In genomic region chr6:118708736-118709135, GRCh38 we compare ENCODE assay signal across 8 cellular contexts. TPM values are rescaled to one million over a fixed set of nuclear protein-coding genes. Genes with fewer than 3 reads are reported as not detected.
DNase-seq lines count a peak whose midpoint lies in the region; ATAC-seq, FAIRE-seq and TF ChIP-seq lines count a peak whose summit lies in the region.

No MANE protein-coding gene starts in this region.

- no peak for FAIRE-seq in HepG2 (lab: Jason Lieb, UNC)

- no peak for DNase-seq in HepG2 (ENCODE audit: low spot score)
- no peak for DNase-seq in SJCRH30
- DNase-seq in fibroblast of the conjunctiva (ENCODE audit: low read depth) = peak; percentile 23
- DNase-seq in DMS53 treated with DMSO at 0.1 percent for 48 hours (lab: John Stamatoyannopoulos, UW; ENCODE audit: unreplicated experiment) = no peak
- no peak for DNase-seq in NCI-H1694 (lab: John Stamatoyannopoulos, UW)
- DNase-seq in RKO (ENCODE audit: low spot score) = no peak

- no peak for TF ChIP-seq EP300 in HepG2 (IDR thresholded peaks at IDR 0.05; ENCODE audit: low read depth in 2 of 2, low read length in 2 of 2)
- no peak for TF ChIP-seq EP300 in HepG2 (CRISPR knock-in tag; IDR thresholded peaks at IDR 0.05; ENCODE audit: borderline replicate concordance)

- peak overlapping the region in 1 of 2 donors; percentile 11 for H3K9ac ChIP-seq in liver (ENCODE audit: low read depth in 1 of 2, low read length in 2 of 2)
- H3K9ac ChIP-seq in HepG2 (ENCODE audit: insufficient read depth, low read depth, low read length) = no peak overlapping the region
- peak overlapping the region; percentile 8 to 21 for H3K9ac ChIP-seq in stomach smooth muscle (ENCODE audit: low read length in 2 of 2)

- H3K27me3 ChIP-seq in liver (ENCODE audit: control insufficient read depth in 4 of 4, insufficient read depth in 4 of 4, low read length in 3 of 4) (no peaks in the 10 kb centered on the region), HepG2 (ENCODE audit: control insufficient read depth in 1 of 2, insufficient read depth in 2 of 2, low read length in 2 of 2) (peaks cover 0 to 34% of the 10 kb centered on the region in 2 experiments; a peak in 2 of 5 replicates), SJCRH30 (no peaks in the 10 kb centered on the region), stomach smooth muscle (ENCODE audit: control insufficient read depth in 1 of 2, insufficient read depth in 2 of 2, low read length in 2 of 2) (no peaks in the 10 kb centered on the region)

- no peak overlapping the region for H3K4me2 ChIP-seq in HepG2 (ENCODE audit: low read depth, low read length)

- no peaks in the 10 kb centered on the region for H3K9me3 ChIP-seq in liver (ENCODE audit: control insufficient read depth in 4 of 4, low read length in 3 of 4)
- H3K9me3 ChIP-seq in HepG2 (ENCODE audit: low read length) = no peaks in the 10 kb centered on the region
- no peaks in the 10 kb centered on the region for H3K9me3 ChIP-seq in SJCRH30 (replicated peaks)
- H3K9me3 ChIP-seq in stomach smooth muscle (ENCODE audit: control insufficient read depth in 2 of 2, low read length in 2 of 2) = no peaks in the 10 kb centered on the region

- no peak for ATAC-seq in HepG2

- peak overlapping the region; percentile 58 to 68 for H3K27ac ChIP-seq in liver (ENCODE audit: low read depth in 1 of 2, low read length in 2 of 2)
- H3K27ac ChIP-seq in HepG2 (ENCODE audit: extremely low read length, insufficient read depth, low read length) = no peak overlapping the region
- peak overlapping the region; percentile 28 for H3K27ac ChIP-seq in SJCRH30
- H3K27ac ChIP-seq in stomach smooth muscle (ENCODE audit: low read length) = peak overlapping the region; percentile 43

- no TSS peak for BruUV-seq in HepG2 (replicated peaks; lab: Mats Ljungman, UMichigan)

- TF ChIP-seq POLR2A in HepG2 (IDR thresholded peaks at IDR 0.05; ENCODE audit: insufficient read depth in 1 of 2, low read depth in 2 of 2, low read length in 2 of 2) = no peak

- H3K4me3 ChIP-seq in liver (ENCODE audit: low read depth in 1 of 3, low read length in 3 of 3) (peak overlapping the region; percentile 15 to 37 (median 24)), HepG2 (replicated peaks in 1 of 3; ENCODE audit: insufficient read depth in 1 of 3, low read depth in 2 of 3, low read length in 3 of 3) (no peak overlapping the region), SJCRH30 (peak overlapping the region; percentile 56), stomach smooth muscle (ENCODE audit: low read length in 2 of 2) (peak overlapping the region; percentile 55 to 67)

- TF ChIP-seq RAD21 in liver (IDR thresholded peaks at IDR 0.05) (no peak), HepG2 (CRISPR knock-in tag; IDR thresholded peaks at IDR 0.05) (no peak)

- no peaks in the 10 kb centered on the region for H3K36me3 ChIP-seq in liver (ENCODE audit: control insufficient read depth in 4 of 4, insufficient read depth in 3 of 4, low read depth in 1 of 4, low read length in 3 of 4)
- H3K36me3 ChIP-seq in HepG2 (replicated peaks in 1 of 2; ENCODE audit: control insufficient read depth in 1 of 2, insufficient read depth in 2 of 2, low read length in 2 of 2) = no peaks in the 10 kb centered on the region
- no peaks in the 10 kb centered on the region for H3K36me3 ChIP-seq in SJCRH30
- no peaks in the 10 kb centered on the region for H3K36me3 ChIP-seq in stomach smooth muscle (ENCODE audit: control insufficient read depth in 2 of 2, insufficient read depth in 2 of 2, low read length in 2 of 2)

- no peaks in the 10 kb centered on the region for H3K79me2 ChIP-seq in HepG2 (ENCODE audit: insufficient read depth, low read length)

- CTCF ChIA-PET in HepG2 (lab: Yijun Ruan, JAX; ENCODE audit: low intra/inter-chr PET ratio, low total read pairs) = no interaction called here

- peaks cover 0 to 12% (median 3%) of the 10 kb centered on the region in 4 donors for H3K4me1 ChIP-seq in liver (ENCODE audit: control insufficient read depth in 4 of 4, insufficient read depth in 4 of 4, low read length in 3 of 4)
- no peaks in the 10 kb centered on the region for H3K4me1 ChIP-seq in HepG2 (ENCODE audit: insufficient read depth, low read length)
- H3K4me1 ChIP-seq in SJCRH30 = peaks cover 20% of the 10 kb centered on the region
- peaks cover 2% of the 10 kb centered on the region for H3K4me1 ChIP-seq in stomach smooth muscle (ENCODE audit: control insufficient read depth, insufficient read depth, low read length)

- WGBS in liver = 55% methylated on average over 5 of the region's 5 CpGs
- 21% methylated on average over 5 of the region's 5 CpGs for WGBS in HepG2 (ENCODE audit: low lambda C conversion rate)

- TF ChIP-seq CTCF in liver (IDR thresholded peaks at IDR 0.05; ENCODE audit: low read depth, low read length, missing input control) (no peak), HepG2 (CRISPR knock-in tag; IDR thresholded peaks at IDR 0.05) (no peak)

- in situ Hi-C loops in HepG2 (cut with HindIII; ENCODE audit: extremely low pct_ligation_motif_present, low pct_unique_long_range_greater_than_20kb) = no loop called here

- POLR2A ChIA-PET in HepG2 (lab: Yijun Ruan, JAX) = no interaction called here

- H4K20me1 ChIP-seq in HepG2 (ENCODE audit: insufficient read depth, low read length) = no peaks in the 10 kb centered on the region

- no peak overlapping the region for H2AFZ ChIP-seq in HepG2 (ENCODE audit: low read length)

- intact Hi-C loops in HepG2 (cut with micrococcal nuclease; ENCODE audit: unreplicated experiment) = no loop called here

TF ChIP-seq in liver, 16 proteins besides CTCF, POLR2A, EP300 and RAD21 (continues in another document):
- TF ChIP-seq HNF4G (IDR thresholded peaks at IDR 0.05) (no peak), GABPA (IDR thresholded peaks at IDR 0.05 in 1 of 2, conservative IDR thresholded peaks at IDR 0.05 in 1 of 2) (no peak)
- TF ChIP-seq, protein P1, sequence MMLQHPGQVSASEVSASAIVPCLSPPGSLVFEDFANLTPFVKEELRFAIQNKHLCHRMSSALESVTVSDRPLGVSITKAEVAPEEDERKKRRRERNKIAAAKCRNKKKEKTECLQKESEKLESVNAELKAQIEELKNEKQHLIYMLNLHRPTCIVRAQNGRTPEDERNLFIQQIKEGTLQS (IDR thresholded peaks at IDR 0.05) = no peak

TF ChIP-seq in HepG2, 621 proteins besides CTCF, POLR2A, EP300 and RAD21:
- TF ChIP-seq SP1 (IDR thresholded peaks at IDR 0.05) = no peak
- TF ChIP-seq SP1 (CRISPR knock-in tag; IDR thresholded peaks at IDR 0.05) = no peak
- no peak for TF ChIP-seq AGO2 (optimal IDR thresholded peaks at IDR 0.05; ENCODE audit: low read depth, low read length)
- TF ChIP-seq PHF5A (CRISPR knock-in tag; IDR thresholded peaks at IDR 0.05; ENCODE audit: low read depth, unreplicated experiment) = no peak
TF ChIP-seq in HepG2: peak in this region for 0.

RNA-seq across cellular contexts. Expression of gene CEP85L, which starts 57.3 kb away (rescaled TPM):
- 1 to 10 TPM; 2.9 to 6.4 TPM for total RNA-seq in liver
- polyA plus RNA-seq in liver = 1 to 10 TPM in 1 of 2 donors, under 1 TPM in 1; 0.40 to 1.8 TPM
- 1.4 and 1.7 TPM in 2 replicates for total RNA-seq in HepG2 (2016; rRNA removed; fragmentation: Illumina TruSeq; extraction: Trizol)
- total RNA-seq in HepG2 (2016; cell fraction: cytosol; rRNA removed; fragmentation: Illumina TruSeq; extraction: Trizol; ENCODE audit: low read depth) = 0.61 and 1.1 TPM in 2 replicates
- 1.2 and 1.3 TPM in 2 replicates for total RNA-seq in HepG2 (2016; cell fraction: insoluble cytoplasmic fraction; rRNA removed; fragmentation: Illumina TruSeq; extraction: Trizol)
- total RNA-seq in HepG2 (2016; cell fraction: membrane; rRNA removed; fragmentation: Illumina TruSeq; extraction: Trizol) = 0.83 and 1.00 TPM in 2 replicates
- 2.4 and 2.6 TPM in 2 replicates for total RNA-seq in HepG2 (2016; cell fraction: nucleus; rRNA removed; fragmentation: Illumina TruSeq; extraction: Trizol)
- 0.44 and 0.77 TPM in 2 replicates for polyA plus RNA-seq in HepG2 (2011; rRNA removed)
- polyA plus RNA-seq in HepG2 (2011; cell fraction: cytosol; rRNA removed) = 0.17 and 0.82 TPM in 2 replicates
- polyA plus RNA-seq in HepG2 (2011; cell fraction: nucleus; rRNA removed) = 0.56 and 0.74 TPM in 2 replicates
- polyA plus RNA-seq in HepG2 (2012) = 0.30 and 0.35 TPM in 2 replicates
- 0.16 and 0.33 TPM in 2 replicates for polyA plus RNA-seq in HepG2 (2016; cell fraction: cytosol; fragmentation: Illumina TruSeq; extraction: Trizol; ENCODE audit: low read depth)
- polyA plus RNA-seq in HepG2 (2016; cell fraction: insoluble cytoplasmic fraction; fragmentation: Illumina TruSeq; extraction: Trizol; ENCODE audit: low read depth) = 0.70 and 0.80 TPM in 2 replicates
- 0.33 and 0.34 TPM in 2 replicates for polyA plus RNA-seq in HepG2 (2016; cell fraction: membrane; fragmentation: Illumina TruSeq; extraction: Trizol; ENCODE audit: low read depth)
- polyA plus RNA-seq in HepG2 (2016; cell fraction: nucleus; fragmentation: Illumina TruSeq; extraction: Trizol; ENCODE audit: insufficient read depth, low read depth) = 0.22 and 0.37 TPM in 2 replicates
- polyA minus RNA-seq in HepG2 (2011; rRNA and poly(A)+ RNA removed; ENCODE audit: low replicate concordance) = 5.0 and 12.4 TPM in 2 replicates
- 0.79 and 1.5 TPM in 2 replicates for polyA minus RNA-seq in HepG2 (2011; cell fraction: cytosol; rRNA and poly(A)+ RNA removed)
- polyA minus RNA-seq in HepG2 (2011; cell fraction: nucleus; rRNA and poly(A)+ RNA removed) = 5.8 and 9.8 TPM in 2 replicates
- total RNA-seq in SJCRH30 (2014; rRNA removed; shearing (Covaris generic)) = 12.4 and 15.7 TPM in 2 replicates

Comparison
In these comparisons a context has a peak if more than half of its experiments do, and no peak if none do; other contexts are left out.
1. H3K4me3 ChIP-seq: peak in liver (3 of 3), SJCRH30 (single experiment) and stomach smooth muscle (2 of 2); none in HepG2 (0 of 3).